ENCODE assay signal across 2 cellular contexts in the genomic region with DNA sequence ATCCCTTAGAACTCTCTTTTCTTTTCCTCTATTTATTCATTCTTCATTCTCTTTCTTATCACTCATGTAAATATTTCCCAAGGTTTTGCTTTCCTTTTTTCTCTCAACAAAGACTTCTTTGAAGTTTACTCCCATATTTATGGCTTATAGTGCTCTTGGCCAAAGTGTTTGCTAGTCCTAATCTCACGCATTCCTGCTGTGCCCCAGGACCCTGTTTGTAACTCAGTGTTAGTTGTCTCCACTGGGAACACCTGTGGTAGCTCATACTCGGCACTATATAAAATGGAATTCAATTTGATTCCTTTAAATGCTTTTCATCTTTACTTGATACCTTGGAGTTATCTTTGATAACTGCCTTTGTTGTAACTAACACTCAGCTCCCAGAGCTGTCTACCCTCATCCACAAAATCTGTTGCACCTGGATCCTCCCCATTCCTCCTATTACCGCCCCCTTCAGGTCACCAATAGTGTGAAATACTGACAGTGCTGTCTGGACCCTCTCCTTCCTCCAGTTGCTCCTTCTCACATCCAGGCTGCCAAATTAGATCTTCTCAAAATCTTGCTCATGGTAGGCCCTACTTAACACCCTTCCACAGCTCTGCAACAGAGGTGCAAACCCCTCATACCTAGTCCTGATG.
TF ChIP-seq lines count a peak whose summit lies in the region.

No MANE protein-coding gene starts in this region.

TF ChIP-seq in HepG2, 621 proteins besides CTCF, POLR2A, EP300 and RAD21:
- TF ChIP-seq NFKB2 (CRISPR knock-in tag; IDR thresholded peaks at IDR 0.05; ENCODE audit: borderline replicate concordance) = no peak
- no peak for TF ChIP-seq GATA4 (IDR thresholded peaks at IDR 0.05; ENCODE audit: borderline replicate concordance, low read depth)
- TF ChIP-seq ZNF572 (CRISPR knock-in tag; IDR thresholded peaks at IDR 0.05) = no peak
- TF ChIP-seq NFYB (CRISPR knock-in tag; IDR thresholded peaks at IDR 0.05) = no peak
- no peak for TF ChIP-seq ZBTB33 (CRISPR knock-in tag; IDR thresholded peaks at IDR 0.05)
- no peak for TF ChIP-seq AKAP8 (CRISPR knock-in tag; IDR thresholded peaks at IDR 0.05)
- TF ChIP-seq ZNF557 (CRISPR knock-in tag; IDR thresholded peaks at IDR 0.05) = no peak
- TF ChIP-seq SIN3A (IDR thresholded peaks at IDR 0.05; ENCODE audit: borderline replicate concordance, low read depth, low read length) = no peak
TF ChIP-seq in HepG2: peak in this region for 0.

TF ChIP-seq in SK-N-SH, 30 proteins besides CTCF, POLR2A, EP300 and RAD21:
- TF ChIP-seq FOXM1 (IDR thresholded peaks at IDR 0.05; ENCODE audit: low read depth) (no peak), EZH2phosphoT487 (IDR thresholded peaks at IDR 0.05; ENCODE audit: borderline replicate concordance, low read depth) (no peak), POLR2AphosphoS5 (IDR thresholded peaks at IDR 0.05; ENCODE audit: low read depth, low read length) (no peak), NRF1 (IDR thresholded peaks at IDR 0.05; ENCODE audit: low read depth, low read length) (no peak), USF2 (IDR thresholded peaks at IDR 0.05; ENCODE audit: borderline replicate concordance, low read depth, low read length) (no peak), USF1 (IDR thresholded peaks at IDR 0.05; ENCODE audit: borderline replicate concordance, low read depth) (no peak), RFX5 (IDR thresholded peaks at IDR 0.05; ENCODE audit: low read length) (no peak), TCF12 (IDR thresholded peaks at IDR 0.05) (no peak), SMC3 (IDR thresholded peaks at IDR 0.05; ENCODE audit: low read depth, low read length) (no peak), FOXJ3 (CRISPR knock-in tag; IDR thresholded peaks at IDR 0.05) (no peak), CHD2 (IDR thresholded peaks at IDR 0.05; ENCODE audit: low read length, partially characterized antibody) (no peak), JUND (IDR thresholded peaks at IDR 0.05) (no peak), RXRA (IDR thresholded peaks at IDR 0.05; ENCODE audit: borderline replicate concordance, low read depth) (no peak), SIN3A (IDR thresholded peaks at IDR 0.05; ENCODE audit: borderline replicate concordance, low read depth, low read length) (no peak), FOSL2 (IDR thresholded peaks at IDR 0.05; ENCODE audit: borderline replicate concordance, low read depth) (no peak)
